ENCODE assay signal across 17 cellular contexts in the genomic region with DNA sequence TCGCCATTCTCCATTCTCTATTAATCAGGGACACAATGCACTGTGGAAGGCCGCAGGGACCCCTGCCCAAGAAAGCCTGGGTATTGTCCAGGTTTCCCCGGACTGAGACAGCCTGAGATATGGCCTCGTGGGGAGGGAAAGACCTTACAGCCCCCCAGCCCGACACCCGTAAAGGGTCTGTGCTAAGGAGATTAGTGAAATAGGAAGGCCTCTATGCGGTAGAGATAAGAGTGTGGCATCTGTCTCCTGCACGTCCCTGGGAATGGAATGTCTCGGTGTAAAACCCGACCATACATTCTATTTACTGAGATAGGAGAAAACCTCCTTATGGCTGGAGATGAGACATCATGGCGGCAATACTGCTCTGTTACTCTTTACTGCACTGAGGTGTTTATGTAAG. TPM values are rescaled to one million over a fixed set of nuclear protein-coding genes. Genes with fewer than 3 reads are reported as not detected.
DNase-seq lines count a peak whose midpoint lies in the region; ATAC-seq lines count a peak whose summit lies in the region.
"Had no signal": no experiment of that assay in that cellular context is flagged by ENCODE, and none has a peak within 500 bp of the region (broad histone marks: within the 10 kb centered on the region; RNA-seq: fewer than 3 reads in every experiment).

No MANE protein-coding gene starts in this region.

- no peak overlapping the region for H3K4me3 ChIP-seq in mesodermal cell (ENCODE audit: extremely low read depth, insufficient read depth, low read length, poor library complexity, severe bottlenecking)
- H3K4me3 ChIP-seq: Peyer's patch, SK-N-MC had no signal

- H3K9me3 ChIP-seq in mesodermal cell (ENCODE audit: control insufficient read depth, low read length), result no peaks in the 10 kb centered on the region
- H3K9me3 ChIP-seq: Peyer's patch had no signal

- ATAC-seq in esophagus mucosa, result no peak
- ATAC-seq: HCT116 had no signal

- no peaks in the 10 kb centered on the region for H3K36me3 ChIP-seq in mesodermal cell (ENCODE audit: control insufficient read depth, insufficient read depth, low read length)
- H3K36me3 ChIP-seq: Peyer's patch had no signal

- 86 to 91% methylated on average over 9 to 11 of the region's 11 CpGs for WGBS in mesodermal cell (ENCODE audit: insufficient coverage in 2 of 2), 2 experiments

- peak overlapping the region; percentile 1 for H3K27ac ChIP-seq in mesodermal cell (ENCODE audit: low read depth, low read length, severe bottlenecking)
- H3K27ac ChIP-seq: Peyer's patch, SK-N-MC had no signal

- H3K4me1 ChIP-seq in mesodermal cell (ENCODE audit: control insufficient read depth, insufficient read depth, low read length, poor library complexity, severe bottlenecking), result peaks cover 8% of the 10 kb centered on the region
- H3K4me1 ChIP-seq: Peyer's patch had no signal

- DNase-seq in NCI-H524 (lab: John Stamatoyannopoulos, UW), result peak; percentile 38 to 78
- DNase-seq in SK-N-DZ (ENCODE audit: low spot score), result peak; percentile 44
- peak; percentile 24 for DNase-seq in amniotic epithelial cell (ENCODE audit: low read depth)
- DNase-seq in HPDE6-E6E7 (ENCODE audit: extremely low spot score), result no peak
- DNase-seq in GM19240 (ENCODE audit: insufficient read length, low spot score), result no peak
- DNase-seq: CD4-positive, CD25-positive, alpha-beta regulatory T cell; NCI-H1092 treated with DMSO at 0.1 percent for 48 hours; NCI-H1436 treated with DMSO at 0.1 percent for 48 hours; NCI-H187 treated with DMSO at 0.1 percent for 48 hours; NCI-H2107; NCI-H526; Peyer's patch; SHP77 treated with DMSO at 0.1 percent for 48 hours had no signal

RNA-seq across cellular contexts. Expression of a gene that starts 15.7 kb away (rescaled TPM):
- polyA plus RNA-seq in SK-N-DZ (2014; cell fraction: cytosol; rRNA removed), result 142 and 152 TPM in 2 replicates
- polyA plus RNA-seq in SK-N-DZ (2014; cell fraction: nucleus; rRNA removed), result 80.7 and 85.4 TPM in 2 replicates
- 160 TPM for polyA plus RNA-seq in mesodermal cell (2013, experiment 1 of 2)
- polyA plus RNA-seq in mesodermal cell (2013, experiment 2 of 2), result 181 TPM
- total RNA-seq in esophagus mucosa, result 56.0 TPM

Comparison
In these comparisons a context has a peak if more than half of its experiments do, and no peak if none do; other contexts are left out.
1. DNase-seq: peak in NCI-H524 (2 of 2), SK-N-DZ (single experiment) and amniotic epithelial cell (single experiment); none in HPDE6-E6E7 (single experiment) and GM19240 (single experiment).